23 cellular contexts compared by ENCODE assay signal in genomic region chr16:87194172-87194571, GRCh38.
DNase-seq lines count a peak whose midpoint lies in the region; ATAC-seq, FAIRE-seq and TF ChIP-seq lines count a peak whose summit lies in the region.
"Had no signal": no experiment of that assay in that cellular context is flagged by ENCODE, and none has a peak within 500 bp of the region (broad histone marks: within the 10 kb centered on the region; RNA-seq: fewer than 3 reads in every experiment).

No MANE protein-coding gene starts in this region.

- no peak for FAIRE-seq in HepG2 (lab: Jason Lieb, UNC)
- FAIRE-seq: A549, GM12878, GM19239 had no signal

- no peaks in the 10 kb centered on the region for H4K20me1 ChIP-seq in BLaER1 treated with 17β-estradiol and CSF1 and Interleukin-3, amounts not matched to agents 10 nM and 100 nM
- no peaks in the 10 kb centered on the region for H4K20me1 ChIP-seq in HepG2 (ENCODE audit: insufficient read depth, low read length)

- no peak for TF ChIP-seq RAD21 in HepG2 (CRISPR knock-in tag; IDR thresholded peaks at IDR 0.05)

- no peaks in the 10 kb centered on the region for H3K36me3 ChIP-seq in BLaER1 treated with 17β-estradiol and CSF1 and Interleukin-3, amounts not matched to agents 10 nM and 100 nM
- H3K36me3 ChIP-seq in WERI-Rb-1 (no peaks in the 10 kb centered on the region), Peyer's patch (no peaks in the 10 kb centered on the region), HepG2 (replicated peaks in 1 of 2; ENCODE audit: control insufficient read depth in 1 of 2, insufficient read depth in 2 of 2, low read length in 2 of 2) (no peaks in the 10 kb centered on the region)
- H3K36me3 ChIP-seq: BE2C had no signal

- TF ChIP-seq CTCF in WERI-Rb-1 (IDR thresholded peaks at IDR 0.05; ENCODE audit: low read depth, low read length) (no peak), Peyer's patch (IDR thresholded peaks at IDR 0.05) (no peak), HepG2 (CRISPR knock-in tag; IDR thresholded peaks at IDR 0.05) (no peak)

- DNase-seq in WERI-Rb-1 = peak; percentile 13
- DNase-seq in sciatic nerve (ENCODE audit: low spot score) = peak; percentile 54
- no peak for DNase-seq in Peyer's patch
- no peak for DNase-seq in HepG2 (ENCODE audit: low spot score)
- DNase-seq in NCI-H2196 (lab: John Stamatoyannopoulos, UW; ENCODE audit: unreplicated experiment) = no peak
- DNase-seq: 8988T; ACHN; AML-193; BE2C; Caco-2; CD4-positive, CD25-positive, alpha-beta regulatory T cell; CD8-positive, alpha-beta T cell; DMS79; EL; GDM1; H9 had no signal

- H3K27me3 ChIP-seq in BLaER1 treated with 17β-estradiol and CSF1 and Interleukin-3, amounts not matched to agents 10 nM and 100 nM = no peaks in the 10 kb centered on the region
- H3K27me3 ChIP-seq in WERI-Rb-1 (ENCODE audit: insufficient read depth, low read depth, severe bottlenecking) (no peaks in the 10 kb centered on the region), Peyer's patch (no peaks in the 10 kb centered on the region), HepG2 (ENCODE audit: control insufficient read depth in 1 of 2, insufficient read depth in 2 of 2, low read length in 2 of 2) (peaks cover 1 to 15% of the 10 kb centered on the region in 2 experiments; a peak in 4 of 5 replicates)

- TF ChIP-seq EP300 in HepG2 (IDR thresholded peaks at IDR 0.05; ENCODE audit: low read depth in 2 of 2, low read length in 2 of 2) = no peak
- TF ChIP-seq EP300 in HepG2 (CRISPR knock-in tag; IDR thresholded peaks at IDR 0.05; ENCODE audit: borderline replicate concordance) = no peak

- peaks cover 11 to 73% (median 52%) of the 10 kb centered on the region in 10 experiments; a peak in 18 of 20 replicates for H3K4me1 ChIP-seq in BLaER1 treated with 17β-estradiol and CSF1 and Interleukin-3, amounts not matched to agents 10 nM and 100 nM
- no peaks in the 10 kb centered on the region for H3K4me1 ChIP-seq in Peyer's patch
- H3K4me1 ChIP-seq in HepG2 (ENCODE audit: insufficient read depth, low read length) = no peaks in the 10 kb centered on the region
- H3K4me1 ChIP-seq: BE2C, Caco-2 had no signal

- H2AFZ ChIP-seq in HepG2 (ENCODE audit: low read length) = no peak overlapping the region
- H2AFZ ChIP-seq: GM23338 had no signal

- CTCF ChIA-PET in HepG2 (lab: Yijun Ruan, JAX; ENCODE audit: low intra/inter-chr PET ratio, low total read pairs) = no interaction called here

- intact Hi-C loops in sciatic nerve (cut with DNase I) = no loop called here
- intact Hi-C loops in HepG2 (cut with micrococcal nuclease; ENCODE audit: unreplicated experiment) = no loop called here

- peak overlapping the region in 7 of 11 experiments; percentile 13 to 90 (median 82); a peak in 13 of 22 replicates for H3K4me2 ChIP-seq in BLaER1 treated with 17β-estradiol and CSF1 and Interleukin-3, amounts not matched to agents 10 nM and 100 nM
- no peak overlapping the region for H3K4me2 ChIP-seq in HepG2 (ENCODE audit: low read depth, low read length)
- H3K4me2 ChIP-seq: A549, GM23338 had no signal

- no peak for ATAC-seq in sciatic nerve
- ATAC-seq in HepG2 = no peak
- ATAC-seq: A549; CD8-positive, alpha-beta T cell; GM12878; GM23338; HCT116 had no signal

- 6% methylated on average over 5 of the region's 6 CpGs for WGBS in HepG2 (ENCODE audit: low lambda C conversion rate)

- TF ChIP-seq POLR2A in Peyer's patch (IDR thresholded peaks at IDR 0.05) (no peak), HepG2 (IDR thresholded peaks at IDR 0.05; ENCODE audit: insufficient read depth in 1 of 2, low read depth in 2 of 2, low read length in 2 of 2) (no peak)

- no peak overlapping the region for H3K27ac ChIP-seq in BLaER1 treated with 17β-estradiol and CSF1 and Interleukin-3, amounts not matched to agents 10 nM and 100 nM
- no peak overlapping the region for H3K27ac ChIP-seq in WERI-Rb-1
- no peak overlapping the region for H3K27ac ChIP-seq in Peyer's patch
- H3K27ac ChIP-seq in HepG2 (ENCODE audit: extremely low read length, insufficient read depth, low read length) = no peak overlapping the region
- H3K27ac ChIP-seq: A549, C4-2B had no signal

- no TSS peak for BruUV-seq in HepG2 (replicated peaks; lab: Mats Ljungman, UMichigan)

- in situ Hi-C loops in HepG2 (cut with HindIII; ENCODE audit: extremely low pct_ligation_motif_present, low pct_unique_long_range_greater_than_20kb) = loop anchor here (10.0 kb wide), 1 partner anchor 629 kb away; the partner anchor contains the start of gene FOXC2

- no peaks in the 10 kb centered on the region for H3K79me2 ChIP-seq in HepG2 (ENCODE audit: insufficient read depth, low read length)

- H3K9me3 ChIP-seq in BLaER1 treated with 17β-estradiol and CSF1 and Interleukin-3, amounts not matched to agents 10 nM and 100 nM (replicated peaks in 1 of 11) = peaks cover 17 to 32% (median 20%) of the 10 kb centered on the region in 11 experiments
- H3K9me3 ChIP-seq in WERI-Rb-1 (ENCODE audit: severe bottlenecking) = no peaks in the 10 kb centered on the region
- H3K9me3 ChIP-seq in Peyer's patch = peaks cover 0 to 7% (median 1%) of the 10 kb centered on the region in 4 donors
- peaks cover 13% of the 10 kb centered on the region for H3K9me3 ChIP-seq in HepG2 (ENCODE audit: low read length)
- H3K9me3 ChIP-seq: BE2C had no signal

- H3K4me3 ChIP-seq in BLaER1 treated with 17β-estradiol and CSF1 and Interleukin-3, amounts not matched to agents 10 nM and 100 nM = no peak overlapping the region
- no peak overlapping the region for H3K4me3 ChIP-seq in WERI-Rb-1 (ENCODE audit: low read depth, low read length)
- no peak overlapping the region for H3K4me3 ChIP-seq in Peyer's patch
- H3K4me3 ChIP-seq in HepG2 (replicated peaks in 1 of 3; ENCODE audit: insufficient read depth in 1 of 3, low read depth in 2 of 3, low read length in 3 of 3) = no peak overlapping the region
- H3K4me3 ChIP-seq: A549, GM12878, GM23338 had no signal

- no peak overlapping the region for H3K9ac ChIP-seq in BLaER1 treated with 17β-estradiol and CSF1 and Interleukin-3, amounts not matched to agents 10 nM and 100 nM
- H3K9ac ChIP-seq in HepG2 (ENCODE audit: insufficient read depth, low read depth, low read length) = no peak overlapping the region

- POLR2A ChIA-PET in HepG2 (lab: Yijun Ruan, JAX) = no interaction called here

TF ChIP-seq in HepG2, 621 proteins besides CTCF, POLR2A, EP300 and RAD21:
- TF ChIP-seq MXD4 (CRISPR knock-in tag; IDR thresholded peaks at IDR 0.05) (no peak), TBX2 (CRISPR knock-in tag; IDR thresholded peaks at IDR 0.05; ENCODE audit: borderline replicate concordance) (no peak), SRSF1 (optimal IDR thresholded peaks at IDR 0.05; ENCODE audit: low read depth, low read length) (no peak), NCOA5 (CRISPR knock-in tag; IDR thresholded peaks at IDR 0.05) (no peak), CENPBD1 (CRISPR knock-in tag; IDR thresholded peaks at IDR 0.05; ENCODE audit: borderline replicate concordance, low read depth) (no peak), SMC3 (IDR thresholded peaks at IDR 0.05; ENCODE audit: low read length) (no peak), HNF4G (IDR thresholded peaks at IDR 0.05; ENCODE audit: borderline replicate concordance, low read depth, low read length) (no peak), HNF4G (CRISPR knock-in tag; IDR thresholded peaks at IDR 0.05; ENCODE audit: borderline replicate concordance, low read depth) (no peak), ZFY (CRISPR knock-in tag; IDR thresholded peaks at IDR 0.05) (no peak), ASH2L (IDR thresholded peaks at IDR 0.05; ENCODE audit: insufficient read length, low read depth, low read length) (no peak), NFIB (CRISPR knock-in tag; IDR thresholded peaks at IDR 0.05; ENCODE audit: borderline replicate concordance) (no peak), MTA1 (CRISPR knock-in tag; IDR thresholded peaks at IDR 0.05; ENCODE audit: borderline replicate concordance) (no peak), ZFYVE20 (CRISPR knock-in tag; IDR thresholded peaks at IDR 0.05; ENCODE audit: borderline replicate concordance, low read depth) (no peak), CREBL2 (CRISPR knock-in tag; IDR thresholded peaks at IDR 0.05; ENCODE audit: borderline replicate concordance) (no peak), ZNF329 (CRISPR knock-in tag; IDR thresholded peaks at IDR 0.05; ENCODE audit: low read depth) (no peak), ZNF546 (CRISPR knock-in tag; conservative IDR thresholded peaks at IDR 0.05) (no peak), XBP1 (CRISPR knock-in tag; IDR thresholded peaks at IDR 0.05) (no peak), TP53 (CRISPR knock-in tag; conservative IDR thresholded peaks at IDR 0.05) (no peak)

Comparison
In these comparisons a context has a peak if more than half of its experiments do, and no peak if none do; other contexts are left out.
1. DNase-seq: peak in WERI-Rb-1 (single experiment) and sciatic nerve (single experiment); none in Peyer's patch (0 of 3), HepG2 (single experiment) and NCI-H2196 (single experiment).